Comparison of ENCODE assay signal across 7 cellular contexts in genomic region chr3:52245322-52246263, GRCh38. TPM values are rescaled to one million over a fixed set of nuclear protein-coding genes. Genes with fewer than 3 reads are reported as not detected.
DNase-seq lines count a peak whose midpoint lies in the region; ATAC-seq and TF ChIP-seq lines count a peak whose summit lies in the region.

PPM1M (plus strand) TSS chr3:52245759; CDS start chr3:52245825, 66 bp downstream.

- H3K36me3 ChIP-seq in KOPT-K1 (ENCODE audit: insufficient read depth, low read length), result peaks cover 29% of the 10 kb centered on the region
- H3K36me3 ChIP-seq in mucosa of descending colon (ENCODE audit: low read depth), result no peaks in the 10 kb centered on the region
- H3K36me3 ChIP-seq in thoracic aorta, result peaks cover 7% of the 10 kb centered on the region

- DNase-seq in GM13977 (ENCODE audit: low spot score), result peak; percentile 88
- peak; percentile 44 for DNase-seq in activated T-cell treated with anti-CD3 and anti-CD28 coated beads for 1 hour (ENCODE audit: low read depth)
- peak; percentile 55 for DNase-seq in epithelial cell of esophagus (ENCODE audit: low read depth)
- DNase-seq in mucosa of descending colon, result peak; percentile 56 to 76 (median 72)
- no peak for DNase-seq in thoracic aorta (ENCODE audit: low spot score)

- ATAC-seq in mucosa of descending colon (peak; percentile 68), thoracic aorta (ENCODE audit: insufficient number of reproducible peaks, low FRiP score, low read depth) (peak; percentile 56), HG03342 (IDR thresholded peaks at IDR 0.05; ENCODE audit: unreplicated experiment) (no peak)

- in situ Hi-C loops in GM13977 (cut with MboI; ENCODE audit: low pct_unique_long_range_greater_than_20kb, low sequenced_read_pairs, unreplicated experiment), result no loop called here

- TF ChIP-seq CTCF in GM13977 (IDR thresholded peaks at IDR 0.05; ENCODE audit: extremely low read depth, insufficient read depth, missing control alignments), result no peak
- TF ChIP-seq CTCF in epithelial cell of esophagus (IDR thresholded peaks at IDR 0.05; ENCODE audit: insufficient read depth, low read depth, low read length, missing control alignments), result no peak
- no peak for TF ChIP-seq CTCF in mucosa of descending colon (IDR thresholded peaks at IDR 0.05)
- TF ChIP-seq CTCF in thoracic aorta (IDR thresholded peaks at IDR 0.05), result no peak

- H3K9me3 ChIP-seq in KOPT-K1 (ENCODE audit: insufficient read depth, low read length, poor library complexity, severe bottlenecking) (no peaks in the 10 kb centered on the region), mucosa of descending colon (no peaks in the 10 kb centered on the region), thoracic aorta (no peaks in the 10 kb centered on the region)

- no peaks in the 10 kb centered on the region for H3K27me3 ChIP-seq in thoracic aorta (replicated peaks; ENCODE audit: insufficient read depth)

- intact Hi-C loops in mucosa of descending colon (cut with DNase I, micrococcal nuclease), result no loop called here

- H3K4me1 ChIP-seq in mucosa of descending colon (ENCODE audit: low read depth), result peaks cover 5% of the 10 kb centered on the region
- H3K4me1 ChIP-seq in thoracic aorta (ENCODE audit: control insufficient read depth in 1 of 2, low read depth in 2 of 2), result peaks cover 0 to 33% of the 10 kb centered on the region in 2 donors

- H3K27ac ChIP-seq in KOPT-K1 (ENCODE audit: low read depth, low read length, poor library complexity, severe bottlenecking), result peak within 1 kb of the TSS; percentile 54
- H3K27ac ChIP-seq in thoracic aorta, result peak within 1 kb of the TSS; percentile 79 to 96

- H3K4me3 ChIP-seq in epithelial cell of esophagus (ENCODE audit: low read length) (peak within 1 kb of the TSS; percentile 34), mucosa of descending colon (peak within 1 kb of the TSS; percentile 30), thoracic aorta (peak within 1 kb of the TSS; percentile 83)

RNA-seq across cellular contexts. Expression of gene PPM1M, which starts in this region (rescaled TPM):
- 10 to 100 TPM in 1 of 3 donors, 1 to 10 TPM in 2; 3.9 to 21.4 (median 9.7) TPM for total RNA-seq in mucosa of descending colon
- 10 to 100 TPM; 41.6 to 51.9 TPM for total RNA-seq in thoracic aorta

Comparison
In these comparisons a context has a peak if more than half of its experiments do, and no peak if none do; other contexts are left out.
1. H3K4me3 ChIP-seq: peak in every context shown above with its lines; median percentile 83 in thoracic aorta; 34 in epithelial cell of esophagus; 30 in mucosa of descending colon.